Comparison of ENCODE assay signal across 24 cellular contexts in the genomic region with DNA sequence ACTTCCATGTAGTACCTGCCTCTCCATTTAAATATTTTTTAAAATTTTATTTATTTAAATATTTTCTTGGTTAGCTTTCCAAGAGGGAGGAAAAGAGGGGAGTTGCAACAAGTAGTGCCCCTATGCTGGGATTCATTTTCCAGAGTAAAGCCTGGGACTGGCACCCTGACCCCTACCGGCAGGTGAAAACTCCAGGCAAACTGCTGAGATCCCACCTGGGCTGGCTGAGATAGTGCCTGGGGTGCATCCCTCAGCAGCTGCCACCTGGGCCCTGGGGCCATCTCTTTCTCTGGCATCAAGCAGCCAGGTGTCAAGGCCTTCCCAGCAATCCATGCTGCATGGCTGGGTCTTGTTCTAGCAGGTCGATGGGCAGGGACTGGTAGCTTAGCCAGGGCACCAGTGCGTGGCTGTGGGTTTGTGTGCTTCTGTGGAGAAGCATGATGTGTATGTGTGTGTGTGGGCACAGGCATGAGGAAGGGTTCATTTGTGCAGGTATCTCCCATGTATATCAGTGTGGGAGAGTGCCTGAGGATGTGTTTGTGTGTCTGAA. TPM values are rescaled to one million over a fixed set of nuclear protein-coding genes. Genes with fewer than 3 reads are reported as not detected.
A peak's percentile ranks its signal among the peaks of the same experiment; 100 is the strongest.
DNase-seq lines count a peak whose midpoint lies in the region; ATAC-seq and TF ChIP-seq lines count a peak whose summit lies in the region.
"Had no signal": no experiment of that assay in that cellular context is flagged by ENCODE, and none has a peak within 500 bp of the region (broad histone marks: within the 10 kb centered on the region; RNA-seq: fewer than 3 reads in every experiment).

No MANE protein-coding gene starts in this region.

- no peak overlapping the region for H3K9ac ChIP-seq in endodermal cell (ENCODE audit: extremely low read depth, low read length, poor library complexity, severe bottlenecking)
- H3K9ac ChIP-seq in neuronal stem cell (ENCODE audit: low read depth, low read length, poor library complexity) = peak overlapping the region; percentile 46
- H3K9ac ChIP-seq: BLaER1 had no signal

- no peak overlapping the region for H3K4me2 ChIP-seq in neuronal stem cell (ENCODE audit: insufficient read depth, low read length, poor library complexity, severe bottlenecking)
- H3K4me2 ChIP-seq: BLaER1 had no signal

- H2AFZ ChIP-seq in neuronal stem cell (ENCODE audit: low read length) = no peak overlapping the region

- no peak overlapping the region for H3K4ac ChIP-seq in neuronal stem cell (ENCODE audit: low read length)

- H3K9me3 Mint-ChIP-seq in endodermal cell = no peaks in the 10 kb centered on the region
- no peaks in the 10 kb centered on the region for H3K9me3 Mint-ChIP-seq in activated T-cell treated with anti-CD3 and anti-CD28 coated beads, Interleukin-2, amount 50 U/mL, for 4 hours

- H3K9me3 ChIP-seq in endodermal cell (ENCODE audit: control insufficient read depth, low read length) (no peaks in the 10 kb centered on the region), neuronal stem cell (replicated peaks in 1 of 2; ENCODE audit: control insufficient read depth in 2 of 2, insufficient read depth in 1 of 2, low read depth in 1 of 2, low read length in 2 of 2) (peaks cover 2 to 19% of the 10 kb centered on the region in 2 donors)
- H3K9me3 ChIP-seq: spleen had no signal

- peak overlapping the region; percentile 66 for H3K23ac ChIP-seq in neuronal stem cell (ENCODE audit: low read depth, low read length, poor library complexity)

- no peak overlapping the region for H2BK120ac ChIP-seq in neuronal stem cell (ENCODE audit: low read depth, low read length)

- H3K4me3 ChIP-seq in endodermal cell (ENCODE audit: low read length) (no peak overlapping the region), neuronal stem cell (ENCODE audit: low read length in 2 of 2) (peak overlapping the region in 1 of 2 donors; percentile 28)
- H3K4me3 ChIP-seq: BLaER1 had no signal

- H3K27me3 Mint-ChIP-seq in endodermal cell (ENCODE audit: insufficient read depth) = peaks cover 99% of the 10 kb centered on the region
- peaks cover 87% of the 10 kb centered on the region for H3K27me3 Mint-ChIP-seq in activated T-cell treated with anti-CD3 and anti-CD28 coated beads, Interleukin-2, amount 50 U/mL, for 4 hours (ENCODE audit: low read depth)

- no peak overlapping the region for H4K8ac ChIP-seq in neuronal stem cell (ENCODE audit: low read depth, low read length)

- H3K27me3 ChIP-seq in endodermal cell (ENCODE audit: control insufficient read depth, insufficient read depth, low read length, poor library complexity, severe bottlenecking) (peaks cover 100% of the 10 kb centered on the region), neuronal stem cell (ENCODE audit: control insufficient read depth in 3 of 3, insufficient read depth in 3 of 3, low read depth in 1 of 3, low read length in 3 of 3) (peaks cover 68 to 97% (median 92%) of the 10 kb centered on the region in 3 experiments)

- no peak overlapping the region for H3K27ac Mint-ChIP-seq in endodermal cell

- peaks cover 18% of the 10 kb centered on the region for H3K4me1 Mint-ChIP-seq in endodermal cell
- H3K4me1 Mint-ChIP-seq in activated T-cell treated with anti-CD3 and anti-CD28 coated beads, Interleukin-2, amount 50 U/mL, for 4 hours (ENCODE audit: low read depth) = peaks cover 30% of the 10 kb centered on the region

- H3K36me3 ChIP-seq in endodermal cell (ENCODE audit: control insufficient read depth, insufficient read depth, low read length) = no peaks in the 10 kb centered on the region
- no peaks in the 10 kb centered on the region for H3K36me3 ChIP-seq in neuronal stem cell (replicated peaks in 1 of 2; ENCODE audit: control insufficient read depth in 2 of 2, insufficient read depth in 2 of 2, low read length in 2 of 2)
- H3K36me3 ChIP-seq: BLaER1, spleen had no signal

- H2BK5ac ChIP-seq in neuronal stem cell (ENCODE audit: low read length) = no peak overlapping the region

- no peak overlapping the region for H3K27ac ChIP-seq in endodermal cell (ENCODE audit: low read depth, low read length)
- H3K27ac ChIP-seq in neuronal stem cell (replicated peaks; ENCODE audit: low read length) = no peak overlapping the region
- H3K27ac ChIP-seq: BLaER1, HL-60, spleen had no signal

- peak; percentile 64 for DNase-seq in COLO668 (lab: John Stamatoyannopoulos, UW; ENCODE audit: unreplicated experiment)
- DNase-seq in NCI-H146 (lab: John Stamatoyannopoulos, UW) = peak; percentile 82
- DNase-seq in endodermal cell = no peak
- DNase-seq in neuronal stem cell (ENCODE audit: low spot score) = no peak
- DNase-seq in activated T-cell treated with anti-CD3 and anti-CD28 coated beads, Interleukin-2, amount 50 U/mL, for 4 hours = no peak
- DNase-seq: activated CD4-positive, alpha-beta T cell treated with anti-CD3 and anti-CD28 coated beads for 48 hours; activated T-cell treated with anti-CD3 and anti-CD28 coated beads, Interleukin-2, amount 50 U/mL, for 1 hour; erythroblast; head of caudate nucleus; kidney; MV-4-11; NCI-H1694 treated with DMSO at 0.1 percent for 48 hours; NCI-H526; SHP77; spleen; trophoblast cell had no signal

- H3K4me1 ChIP-seq in endodermal cell (ENCODE audit: control insufficient read depth, insufficient read depth, low read length) = no peaks in the 10 kb centered on the region
- peaks cover 8 to 12% of the 10 kb centered on the region in 2 donors for H3K4me1 ChIP-seq in neuronal stem cell (ENCODE audit: control insufficient read depth in 2 of 2, insufficient read depth in 1 of 2, low read depth in 1 of 2, low read length in 2 of 2)

- no peaks in the 10 kb centered on the region for H3K36me3 Mint-ChIP-seq in endodermal cell (ENCODE audit: low read depth)
- H3K36me3 Mint-ChIP-seq in activated T-cell treated with anti-CD3 and anti-CD28 coated beads, Interleukin-2, amount 50 U/mL, for 4 hours (ENCODE audit: insufficient read depth) = no peaks in the 10 kb centered on the region

- no peak overlapping the region for H2BK15ac ChIP-seq in neuronal stem cell (ENCODE audit: low read length)

- H4K91ac ChIP-seq in neuronal stem cell (ENCODE audit: low read depth, low read length, poor library complexity) = no peak overlapping the region

- 46 to 76% methylated on average over 2 to 3 of the region's 3 CpGs for WGBS in endodermal cell (ENCODE audit: insufficient coverage in 1 of 2, insufficient read length in 1 of 2), 2 experiments
- no CpG with 5 or more reads among the region's 3 CpGs for WGBS in neuronal stem cell (ENCODE audit: extremely low coverage in 2 of 2, insufficient read length in 2 of 2, insufficient replicate concordance in 1 of 2), 2 donors

- peak overlapping the region; percentile 65 for H3K14ac ChIP-seq in neuronal stem cell (ENCODE audit: low read length)

- H2BK12ac ChIP-seq in neuronal stem cell (ENCODE audit: low read length) = no peak overlapping the region

- H3K18ac ChIP-seq in neuronal stem cell (ENCODE audit: low read length) = no peak overlapping the region

- no peaks in the 10 kb centered on the region for H3K79me1 ChIP-seq in neuronal stem cell (ENCODE audit: low read depth, low read length)

- no peak overlapping the region for H3K4me3 Mint-ChIP-seq in endodermal cell
- H3K4me3 Mint-ChIP-seq in activated T-cell treated with anti-CD3 and anti-CD28 coated beads, Interleukin-2, amount 50 U/mL, for 4 hours = no peak overlapping the region

- no peak overlapping the region for H2AK5ac ChIP-seq in neuronal stem cell (ENCODE audit: low read depth, low read length)

- TF ChIP-seq CTCF in endodermal cell (conservative IDR thresholded peaks at IDR 0.05) = peak; percentile 65

- ATAC-seq in GM19467 (IDR thresholded peaks at IDR 0.05; ENCODE audit: unreplicated experiment) = no peak
- ATAC-seq in activated T-cell treated with anti-CD3 and anti-CD28 coated beads, Interleukin-2, amount 50 U/mL, for 4 hours = no peak
- no peak for ATAC-seq in HG03108 (IDR thresholded peaks at IDR 0.05; ENCODE audit: unreplicated experiment)
- ATAC-seq: Panc1 had no signal

RNA-seq across cellular contexts. Expression of gene SIX2, which starts 6.5 kb away (rescaled TPM):
- total RNA-seq in endodermal cell = not detected
- polyA plus RNA-seq in endodermal cell (2013, experiment 1 of 2) = 1.8 TPM
- 1.4 TPM for polyA plus RNA-seq in endodermal cell (2013, experiment 2 of 2)
- 0.15 TPM for polyA plus RNA-seq in neuronal stem cell (2013, experiment 1 of 2)
- 0.22 TPM for polyA plus RNA-seq in neuronal stem cell (2013, experiment 2 of 2)
- total RNA-seq in activated T-cell treated with anti-CD3 and anti-CD28 coated beads, Interleukin-2, amount 50 U/mL, for 4 hours = not detected
- total RNA-seq: activated CD8-positive, alpha-beta memory T cell treated with anti-CD3 and anti-CD28 coated beads for 36 hours; Calu3; lung microvascular endothelial cell had no signal

Comparison
In these comparisons a context has a peak if more than half of its experiments do, and no peak if none do; other contexts are left out.
1. DNase-seq: peak in COLO668 (single experiment) and NCI-H146 (single experiment); none in endodermal cell (single experiment), neuronal stem cell (single experiment) and activated T-cell treated with anti-CD3 and anti-CD28 coated beads, Interleukin-2, amount 50 U/mL, for 4 hours (single experiment).